In the genomic region with DNA sequence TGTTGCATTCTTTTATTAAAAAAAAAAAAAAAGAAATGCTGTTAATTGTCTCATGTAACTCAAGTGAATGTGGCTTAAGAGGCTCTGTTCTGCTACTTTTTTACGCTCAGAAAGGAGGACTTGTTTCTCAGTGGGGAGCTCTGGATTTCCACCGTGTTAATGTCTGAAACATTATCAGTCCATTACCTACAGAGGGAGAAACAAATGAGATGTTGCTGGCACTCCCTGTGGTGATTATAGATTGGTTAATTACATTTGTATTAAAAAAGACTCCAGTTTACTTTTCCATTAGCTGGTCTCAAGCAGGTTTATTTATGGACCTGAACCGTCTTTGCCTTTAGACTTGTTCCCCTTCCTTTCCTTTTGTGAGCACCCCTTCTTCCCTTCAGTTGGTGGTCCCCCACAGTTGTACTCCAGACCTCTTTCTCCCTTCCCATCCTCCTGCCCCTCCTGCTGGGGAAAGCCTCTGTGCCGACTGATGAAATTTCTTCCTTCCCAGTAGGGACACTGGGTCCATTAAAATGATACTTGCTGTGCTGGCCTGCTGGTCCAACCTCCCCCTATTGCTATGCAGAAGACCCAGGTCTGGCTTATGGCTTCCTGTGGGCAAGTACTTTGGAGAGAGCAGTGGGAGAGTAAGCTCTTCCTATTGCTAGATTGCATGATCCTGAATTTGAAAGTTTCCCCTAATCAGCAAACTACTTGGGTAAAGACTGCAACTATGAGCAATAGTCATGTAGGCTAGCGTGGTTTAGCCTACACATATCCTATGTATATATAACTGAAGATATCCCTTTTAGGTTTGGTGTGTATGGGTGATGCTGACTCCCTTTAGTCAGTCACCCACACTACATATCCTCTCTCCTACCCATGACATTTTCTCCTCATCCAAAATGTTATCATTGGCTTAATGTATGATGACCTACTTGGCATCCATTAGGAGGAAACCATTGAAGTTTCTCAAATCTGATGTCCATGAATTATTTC, we compare ENCODE assay signal across 14 cellular contexts. TPM values are rescaled to one million over a fixed set of nuclear protein-coding genes. Genes with fewer than 3 reads are reported as not detected.
DNase-seq lines count a peak whose midpoint lies in the region; TF ChIP-seq lines count a peak whose summit lies in the region.
"Had no signal": no experiment of that assay in that cellular context is flagged by ENCODE, and none has a peak within 500 bp of the region (broad histone marks: within the 10 kb centered on the region; RNA-seq: fewer than 3 reads in every experiment).

No MANE protein-coding gene starts in this region.

- no peak overlapping the region for H3K4me3 Mint-ChIP-seq in glutamatergic neuron (ENCODE audit: unreplicated experiment)
- no peak overlapping the region for H3K4me3 Mint-ChIP-seq in stimulated activated naive CD8-positive, alpha-beta T cell treated with anti-CD3 and anti-CD28 coated beads, Interleukin-15, Interleukin-2, amounts not matched to agents 100 ng/mL and 50 ng/mL, for 24 hours
- H3K4me3 Mint-ChIP-seq: activated naive CD8-positive, alpha-beta T cell treated with anti-CD3 and anti-CD28 coated beads, Interleukin-2, amount 10 ng/mL, durations not matched to agents 7 days and 5 days; CD4-positive, alpha-beta memory T cell; nephron had no signal

- peaks cover 2% of the 10 kb centered on the region for H3K27me3 Mint-ChIP-seq in glutamatergic neuron (ENCODE audit: unreplicated experiment)
- H3K27me3 Mint-ChIP-seq in stimulated activated naive CD8-positive, alpha-beta T cell treated with anti-CD3 and anti-CD28 coated beads, Interleukin-15, Interleukin-2, amounts not matched to agents 100 ng/mL and 50 ng/mL, for 24 hours = no peaks in the 10 kb centered on the region
- H3K27me3 Mint-ChIP-seq: activated naive CD8-positive, alpha-beta T cell treated with anti-CD3 and anti-CD28 coated beads, Interleukin-2, amount 10 ng/mL, durations not matched to agents 7 days and 5 days; CD4-positive, alpha-beta memory T cell had no signal

- H3K4me1 Mint-ChIP-seq in glutamatergic neuron (ENCODE audit: low read depth, unreplicated experiment) = no peaks in the 10 kb centered on the region
- H3K4me1 Mint-ChIP-seq in stimulated activated naive CD8-positive, alpha-beta T cell treated with anti-CD3 and anti-CD28 coated beads, Interleukin-15, Interleukin-2, amounts not matched to agents 100 ng/mL and 50 ng/mL, for 24 hours (ENCODE audit: low read depth) = peaks cover 40% of the 10 kb centered on the region

- peak; percentile 19 for DNase-seq in activated effector memory CD4-positive, alpha-beta T cell treated with anti-CD3 and anti-CD28 coated beads, Interleukin-2, amount 50 U/mL, for 16 hours
- DNase-seq in activated effector memory CD4-positive, alpha-beta T cell treated with Interleukin-2 at 50 U/mL for 16 hours = no peak
- DNase-seq in NCI-H146 treated with DMSO at 0.1 percent for 48 hours (lab: John Stamatoyannopoulos, UW; ENCODE audit: unreplicated experiment) (peak; percentile 72), glutamatergic neuron (no peak), epidermal melanocyte (ENCODE audit: insufficient read length, low spot score) (no peak)
- DNase-seq in stimulated activated CD8-positive, alpha-beta memory T cell treated with anti-CD3 and anti-CD28 coated beads, Interleukin-4, amount 100 ng/mL, for 48 hours = no peak
- no peak for DNase-seq in stimulated activated CD4-positive, alpha-beta T cell treated with anti-CD3 and anti-CD28 coated beads, Interleukin-4, amount 100 ng/mL, for 1 hour
- DNase-seq: activated naive CD8-positive, alpha-beta T cell treated with anti-CD3 and anti-CD28 coated beads, Interleukin-2, amount 10 ng/mL, durations not matched to agents 7 days and 5 days; CD4-positive, alpha-beta memory T cell; effector CD8-positive, alpha-beta T cell; stimulated activated CD4-positive, alpha-beta T cell treated with anti-CD3 and anti-CD28 coated beads, Interleukin-15, amount 100 ng/mL, for 24 hours; T-helper 1 cell had no signal

- H3K27ac Mint-ChIP-seq in glutamatergic neuron (ENCODE audit: unreplicated experiment) = peak overlapping the region; percentile 17
- H3K27ac Mint-ChIP-seq in stimulated activated naive CD8-positive, alpha-beta T cell treated with anti-CD3 and anti-CD28 coated beads, Interleukin-15, Interleukin-2, amounts not matched to agents 100 ng/mL and 50 ng/mL, for 24 hours = peak overlapping the region; percentile 64
- H3K27ac Mint-ChIP-seq: activated naive CD8-positive, alpha-beta T cell treated with anti-CD3 and anti-CD28 coated beads, Interleukin-2, amount 10 ng/mL, durations not matched to agents 7 days and 5 days had no signal

- no peaks in the 10 kb centered on the region for H3K36me3 Mint-ChIP-seq in glutamatergic neuron (ENCODE audit: unreplicated experiment)
- H3K36me3 Mint-ChIP-seq in stimulated activated naive CD8-positive, alpha-beta T cell treated with anti-CD3 and anti-CD28 coated beads, Interleukin-15, Interleukin-2, amounts not matched to agents 100 ng/mL and 50 ng/mL, for 24 hours (ENCODE audit: low read depth) = peaks cover 86% of the 10 kb centered on the region
- H3K36me3 Mint-ChIP-seq: CD4-positive, alpha-beta memory T cell had no signal

- TF ChIP-seq CTCF in glutamatergic neuron (IDR thresholded peaks at IDR 0.05; ENCODE audit: partially characterized antibody, unreplicated experiment) = no peak

- H3K9me3 Mint-ChIP-seq in glutamatergic neuron (ENCODE audit: unreplicated experiment) = no peaks in the 10 kb centered on the region
- no peaks in the 10 kb centered on the region for H3K9me3 Mint-ChIP-seq in stimulated activated naive CD8-positive, alpha-beta T cell treated with anti-CD3 and anti-CD28 coated beads, Interleukin-15, Interleukin-2, amounts not matched to agents 100 ng/mL and 50 ng/mL, for 24 hours
- H3K9me3 Mint-ChIP-seq: activated naive CD8-positive, alpha-beta T cell treated with anti-CD3 and anti-CD28 coated beads, Interleukin-2, amount 10 ng/mL, durations not matched to agents 7 days and 5 days; CD4-positive, alpha-beta memory T cell; nephron had no signal

RNA-seq across cellular contexts. Expression of a gene that starts 8.1 kb away (rescaled TPM):
- total RNA-seq in glutamatergic neuron (ENCODE audit: unreplicated experiment) = 4.7 TPM

RNA-seq across cellular contexts. Expression of a gene that starts 13.2 kb away (rescaled TPM):
- 26.2 TPM for total RNA-seq in glutamatergic neuron (ENCODE audit: unreplicated experiment)

Comparison
In these comparisons a context has a peak if more than half of its experiments do, and no peak if none do; other contexts are left out.
1. DNase-seq: peak in activated effector memory CD4-positive, alpha-beta T cell treated with anti-CD3 and anti-CD28 coated beads, Interleukin-2, amount 50 U/mL, for 16 hours (single experiment) and NCI-H146 treated with DMSO at 0.1 percent for 48 hours (single experiment); none in activated effector memory CD4-positive, alpha-beta T cell treated with Interleukin-2 at 50 U/mL for 16 hours (single experiment), glutamatergic neuron (single experiment), stimulated activated CD8-positive, alpha-beta memory T cell treated with anti-CD3 and anti-CD28 coated beads, Interleukin-4, amount 100 ng/mL, for 48 hours (single experiment), stimulated activated CD4-positive, alpha-beta T cell treated with anti-CD3 and anti-CD28 coated beads, Interleukin-4, amount 100 ng/mL, for 1 hour (single experiment) and epidermal melanocyte (single experiment).